Comparison of ENCODE assay signal across 20 cellular contexts in genomic region chr16:57178296-57178695, GRCh38. TPM values are rescaled to one million over a fixed set of nuclear protein-coding genes. Genes with fewer than 3 reads are reported as not detected.
DNase-seq lines count a peak whose midpoint lies in the region; ATAC-seq and TF ChIP-seq lines count a peak whose summit lies in the region.
"Had no signal": no experiment of that assay in that cellular context is flagged by ENCODE, and none has a peak within 500 bp of the region (broad histone marks: within the 10 kb centered on the region; RNA-seq: fewer than 3 reads in every experiment).

No MANE protein-coding gene starts in this region.

- WGBS in ovary, 3 donors, result 67 to 79% (median 67%) methylated on average over 2 of the region's 2 CpGs

- POLR2A ChIA-PET in naive thymus-derived CD4-positive, alpha-beta T cell (lab: Charles Lee), result no interaction called here

- H3K4me3 ChIP-seq in naive thymus-derived CD4-positive, alpha-beta T cell (ENCODE audit: low read length), result no peak overlapping the region
- no peak overlapping the region for H3K4me3 ChIP-seq in ovary
- H3K4me3 ChIP-seq: BLaER1 treated with 17β-estradiol and CSF1 and Interleukin-3, amounts not matched to agents 10 nM and 100 nM; vagina had no signal

- H3K27me3 Mint-ChIP-seq in central memory CD8-positive, alpha-beta T cell, result no peaks in the 10 kb centered on the region
- H3K27me3 Mint-ChIP-seq in naive thymus-derived CD4-positive, alpha-beta T cell, result no peaks in the 10 kb centered on the region
- H3K27me3 Mint-ChIP-seq: activated CD4-positive, alpha-beta T cell treated with anti-CD3 and anti-CD28 coated beads, Interleukin-2, amount 10 ng/mL, durations not matched to agents 24 days and 14 days had no signal

- CTCF ChIA-PET in naive thymus-derived CD4-positive, alpha-beta T cell (lab: Charles Lee), result interaction anchor here (1.6 kb wide), 1 partner anchor 95 kb away, joined by 4 read pairs; no protein-coding TSS in a partner anchor

- H3K36me3 ChIP-seq in naive thymus-derived CD4-positive, alpha-beta T cell (ENCODE audit: control insufficient read depth in 2 of 3, insufficient read depth in 3 of 3, low read length in 3 of 3), result peaks cover 0 to 5% (median 0%) of the 10 kb centered on the region in 3 experiments
- H3K36me3 ChIP-seq in ovary, result no peaks in the 10 kb centered on the region

- no peak overlapping the region for H3K4me3 Mint-ChIP-seq in central memory CD8-positive, alpha-beta T cell
- no peak overlapping the region for H3K4me3 Mint-ChIP-seq in naive thymus-derived CD4-positive, alpha-beta T cell
- H3K4me3 Mint-ChIP-seq: activated CD4-positive, alpha-beta T cell treated with anti-CD3 and anti-CD28 coated beads, Interleukin-2, amount 10 ng/mL, durations not matched to agents 24 days and 14 days; stimulated activated effector memory CD8-positive, alpha-beta T cell treated with anti-CD3 and anti-CD28 coated beads, Interleukin-12 subunit alpha, Interleukin-12 subunit beta, amount 100 ng/mL, for 72 hours had no signal

- no peaks in the 10 kb centered on the region for H3K27me3 ChIP-seq in naive thymus-derived CD4-positive, alpha-beta T cell (ENCODE audit: control insufficient read depth in 2 of 2, insufficient read depth in 2 of 2, low read length in 2 of 2)
- H3K27me3 ChIP-seq in ovary, result no peaks in the 10 kb centered on the region
- H3K27me3 ChIP-seq: BLaER1 treated with 17β-estradiol and CSF1 and Interleukin-3, amounts not matched to agents 10 nM and 100 nM; vagina had no signal

- TF ChIP-seq CTCF in ovary (IDR thresholded peaks at IDR 0.05), result no peak

- peak; percentile 48 for ATAC-seq in left ventricle myocardium superior
- ATAC-seq in central memory CD8-positive, alpha-beta T cell (replicated peaks; ENCODE audit: extremely low read depth, poor library complexity, severe bottlenecking), result no peak
- ATAC-seq in naive thymus-derived CD4-positive, alpha-beta T cell, result no peak
- ATAC-seq: stimulated activated effector memory CD8-positive, alpha-beta T cell treated with anti-CD3 and anti-CD28 coated beads, Interleukin-12 subunit alpha, Interleukin-12 subunit beta, amount 100 ng/mL, for 72 hours had no signal

- intact Hi-C loops in left ventricle myocardium superior (cut with micrococcal nuclease), result no loop called here
- intact Hi-C loops in cardiac septum (cut with DNase I), result no loop called here
- intact Hi-C loops in naive thymus-derived CD4-positive, alpha-beta T cell (cut with micrococcal nuclease), result loop anchor here in 1 of 2 donors (2.0 kb wide), 1 partner anchor 21 kb away; no protein-coding TSS in a partner anchor
- intact Hi-C loops in ovary (cut with DNase I), result loop anchor here in 1 of 4 donors (10.0 kb wide), 1 partner anchor 93 kb away; no protein-coding TSS in a partner anchor

- H3K9me3 ChIP-seq in naive thymus-derived CD4-positive, alpha-beta T cell (ENCODE audit: control insufficient read depth in 2 of 3, low read length in 3 of 3), result no peaks in the 10 kb centered on the region
- no peaks in the 10 kb centered on the region for H3K9me3 ChIP-seq in ovary
- H3K9me3 ChIP-seq: BLaER1 treated with 17β-estradiol and CSF1 and Interleukin-3, amounts not matched to agents 10 nM and 100 nM; vagina had no signal

- peaks cover 18% of the 10 kb centered on the region for H3K4me1 Mint-ChIP-seq in central memory CD8-positive, alpha-beta T cell
- peaks cover 8 to 26% (median 13%) of the 10 kb centered on the region in 7 donors for H3K4me1 Mint-ChIP-seq in naive thymus-derived CD4-positive, alpha-beta T cell
- H3K4me1 Mint-ChIP-seq: stimulated activated effector memory CD8-positive, alpha-beta T cell treated with anti-CD3 and anti-CD28 coated beads, Interleukin-12 subunit alpha, Interleukin-12 subunit beta, amount 100 ng/mL, for 72 hours had no signal

- H3K36me3 Mint-ChIP-seq in central memory CD8-positive, alpha-beta T cell (ENCODE audit: insufficient read depth), result peaks cover 13% of the 10 kb centered on the region
- H3K36me3 Mint-ChIP-seq in naive thymus-derived CD4-positive, alpha-beta T cell, result peaks cover 4 to 15% (median 5%) of the 10 kb centered on the region in 5 donors

- TF ChIP-seq POLR2A in ovary (IDR thresholded peaks at IDR 0.05), result no peak

- DNase-seq in left ventricle myocardium superior (no peak), cardiac septum (ENCODE audit: low spot score) (no peak), EL (no peak), ovary (no peak), HUDEP-2 (lab: John Stamatoyannopoulos, UW; ENCODE audit: unreplicated experiment in 76 of 76) (no peak)
- DNase-seq in central memory CD8-positive, alpha-beta T cell (ENCODE audit: low spot score in 2 of 2), result no peak
- no peak for DNase-seq in naive thymus-derived CD4-positive, alpha-beta T cell
- DNase-seq in stimulated activated CD8-positive, alpha-beta memory T cell treated with anti-CD3 and anti-CD28 coated beads, Interleukin-4, amount 100 ng/mL, for 48 hours, result no peak
- DNase-seq: activated CD4-positive, alpha-beta T cell treated with anti-CD3 and anti-CD28 coated beads, Interleukin-2, amount 10 ng/mL, durations not matched to agents 24 days and 14 days; activated naive CD4-positive, alpha-beta T cell treated with Interleukin-2 at 50 U/mL for 16 hours; activated T-cell treated with anti-CD3 and anti-CD28 coated beads, Interleukin-2, amount 50 U/mL, for 48 hours; NCI-H2171; NCI-H524; occipital lobe; substantia nigra; T-helper 2 cell had no signal

- no peak overlapping the region for H3K27ac ChIP-seq in naive thymus-derived CD4-positive, alpha-beta T cell (ENCODE audit: low read depth, low read length)
- no peak overlapping the region for H3K27ac ChIP-seq in ovary
- H3K27ac ChIP-seq: BLaER1 treated with 17β-estradiol and CSF1 and Interleukin-3, amounts not matched to agents 10 nM and 100 nM; vagina; VCaP had no signal

- H3K27ac Mint-ChIP-seq in central memory CD8-positive, alpha-beta T cell (ENCODE audit: low read depth), result peak overlapping the region; percentile 32
- H3K27ac Mint-ChIP-seq in naive thymus-derived CD4-positive, alpha-beta T cell, result peak overlapping the region in 5 of 9 donors; percentile 3 to 67 (median 6)
- H3K27ac Mint-ChIP-seq: activated CD4-positive, alpha-beta T cell treated with anti-CD3 and anti-CD28 coated beads, Interleukin-2, amount 10 ng/mL, durations not matched to agents 24 days and 14 days; stimulated activated effector memory CD8-positive, alpha-beta T cell treated with anti-CD3 and anti-CD28 coated beads, Interleukin-12 subunit alpha, Interleukin-12 subunit beta, amount 100 ng/mL, for 72 hours had no signal

- no peak for TF ChIP-seq EP300 in ovary (IDR thresholded peaks at IDR 0.05)

- no peaks in the 10 kb centered on the region for H3K4me1 ChIP-seq in naive thymus-derived CD4-positive, alpha-beta T cell (ENCODE audit: control insufficient read depth in 2 of 2, insufficient read depth in 2 of 2, low read length in 2 of 2)
- no peaks in the 10 kb centered on the region for H3K4me1 ChIP-seq in ovary (ENCODE audit: insufficient read depth)
- H3K4me1 ChIP-seq: vagina had no signal

- H3K9me3 Mint-ChIP-seq in central memory CD8-positive, alpha-beta T cell, result no peaks in the 10 kb centered on the region
- H3K9me3 Mint-ChIP-seq in naive thymus-derived CD4-positive, alpha-beta T cell, result peaks cover 0 to 1% (median 0%) of the 10 kb centered on the region in 11 donors
- H3K9me3 Mint-ChIP-seq: activated CD4-positive, alpha-beta T cell treated with anti-CD3 and anti-CD28 coated beads, Interleukin-2, amount 10 ng/mL, durations not matched to agents 24 days and 14 days; stimulated activated effector memory CD8-positive, alpha-beta T cell treated with anti-CD3 and anti-CD28 coated beads, Interleukin-12 subunit alpha, Interleukin-12 subunit beta, amount 100 ng/mL, for 72 hours had no signal

RNA-seq across cellular contexts. Expression of gene PSME3IP1, which starts 7.5 kb away (rescaled TPM):
- 59.0 TPM for total RNA-seq in left ventricle myocardium superior
- 58.1 TPM for total RNA-seq in cardiac septum
- 100 to 1,000 TPM; 109 to 159 (median 140) TPM for total RNA-seq in naive thymus-derived CD4-positive, alpha-beta T cell
- polyA plus RNA-seq in naive thymus-derived CD4-positive, alpha-beta T cell, result 10 to 100 TPM; 76.3 to 84.7 TPM
- 10 to 100 TPM; 38.0 to 79.1 (median 59.3) TPM for total RNA-seq in ovary
- polyA plus RNA-seq in ovary, result 100 to 1,000 TPM in 1 of 2 donors, 10 to 100 TPM in 1; 46.8 to 147 TPM

RNA-seq across cellular contexts. Expression of gene RSPRY1, which starts 7.8 kb away (rescaled TPM):
- total RNA-seq in left ventricle myocardium superior (20.3 TPM), cardiac septum (17.1 TPM), ovary (10 to 100 TPM; 26.8 to 42.1 (median 29.0) TPM)
- 10 to 100 TPM; 24.1 to 40.5 (median 33.6) TPM for total RNA-seq in naive thymus-derived CD4-positive, alpha-beta T cell
- 10 to 100 TPM; 22.2 to 34.2 TPM for polyA plus RNA-seq in naive thymus-derived CD4-positive, alpha-beta T cell
- 10 to 100 TPM; 15.9 to 22.8 TPM for polyA plus RNA-seq in ovary
